In the genomic region with DNA sequence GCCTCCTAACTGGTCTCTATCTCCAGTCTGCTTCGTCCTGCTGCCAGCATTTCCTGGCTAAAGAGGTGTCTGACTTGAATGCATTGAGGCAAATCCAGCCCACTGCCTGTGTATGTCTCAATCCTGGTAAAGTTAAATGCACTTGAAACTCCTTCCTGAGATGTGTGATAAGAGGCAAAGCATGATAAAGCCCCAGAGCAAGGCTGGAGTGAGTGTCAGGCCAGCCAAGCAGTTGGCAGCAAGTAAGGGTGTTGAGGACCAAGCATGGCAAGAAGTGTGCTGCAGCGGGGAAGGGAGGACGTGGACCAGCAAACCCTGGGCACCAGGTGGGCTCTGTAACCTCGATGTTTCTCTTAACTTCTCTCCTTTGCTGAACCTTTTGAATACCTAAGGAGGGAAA, we compare ENCODE assay signal across 33 cellular contexts. TPM values are rescaled to one million over a fixed set of nuclear protein-coding genes. Genes with fewer than 3 reads are reported as not detected.
"Had no signal": no experiment of that assay in that cellular context is flagged by ENCODE, and none has a peak within 500 bp of the region (broad histone marks: within the 10 kb centered on the region; RNA-seq: fewer than 3 reads in every experiment).

No MANE protein-coding gene starts in this region.

- H3K4me2 ChIP-seq: hepatocyte had no signal

- H3K4me1 ChIP-seq: heart right ventricle, right atrium auricular region, right lobe of liver, stomach, testis, thyroid gland, transverse colon had no signal

- H3K27ac ChIP-seq: heart right ventricle, hepatocyte, ovary, right atrium auricular region, right lobe of liver, stomach, testis, thyroid gland, transverse colon had no signal

- ATAC-seq: heart right ventricle; left lobe of liver; mucosa of descending colon; naive thymus-derived CD4-positive, alpha-beta T cell; natural killer cell treated with Interleukin-12 subunit alpha and Interleukin-12 subunit beta and Interleukin-15 and Interleukin-18, amount 100 ng/mL, for 72 hours; right lobe of liver; stimulated activated naive B cell treated with anti-CD40 and anti-IgM and Interleukin-4, amounts not matched to agents 10 μg/mL and 1 μg/mL and 100 μg/mL, for 72 hours; stimulated activated naive CD8-positive, alpha-beta T cell treated with anti-CD3 and anti-CD28 coated beads, Interleukin-15, Interleukin-2, amounts not matched to agents 100 U/mL and 50 U/mL, for 24 hours had no signal

- H3K36me3 ChIP-seq: ovary, right atrium auricular region, right lobe of liver, stomach, thyroid gland, transverse colon had no signal

- H3K4me3 ChIP-seq: heart right ventricle, hepatocyte, lung, mucosa of descending colon, ovary, right atrium auricular region, right lobe of liver, stomach, testis, thyroid gland, transverse colon had no signal

- H3K79me2 ChIP-seq: hepatocyte had no signal

- H3K27me3 ChIP-seq: ovary, right atrium auricular region, right lobe of liver, stomach, testis, thyroid gland, transverse colon had no signal

- FAIRE-seq: keratinocyte, urothelium cell line had no signal

- DNase-seq: heart right ventricle; kidney glomerular epithelial cell; left cardiac atrium; midbrain; mucosa of descending colon; naive thymus-derived CD4-positive, alpha-beta T cell; ovary; stimulated activated CD4-positive, alpha-beta T cell treated with anti-CD3 and anti-CD28 coated beads, Interleukin-12 subunit alpha, Interleukin-12 subunit beta, amount 100 ng/mL, for 4 hours; stimulated activated CD4-positive, alpha-beta T cell treated with anti-CD3 and anti-CD28 coated beads, Interleukin-15, amount 100 ng/mL, for 24 hours; stimulated activated CD4-positive, alpha-beta T cell treated with anti-CD3 and anti-CD28 coated beads, Interleukin-2, amount 100 ng/mL, for 24 hours; stimulated activated CD4-positive, alpha-beta T cell treated with anti-CD3 and anti-CD28 coated beads, Interleukin-4, amount 100 ng/mL, for 1 hour; stimulated activated naive B cell treated with anti-CD40 and anti-IgM and Interleukin-4, amounts not matched to agents 10 μg/mL and 1 μg/mL and 100 μg/mL, for 72 hours; stimulated activated naive CD8-positive, alpha-beta T cell treated with anti-CD3 and anti-CD28 coated beads, Interleukin-15, Interleukin-2, amounts not matched to agents 100 U/mL and 50 U/mL, for 24 hours; stomach; testis; thyroid gland; transverse colon had no signal

- H3K9me3 ChIP-seq: heart right ventricle, mucosa of descending colon, ovary, right atrium auricular region, right lobe of liver, stomach, testis, thyroid gland, transverse colon had no signal

- H2AFZ ChIP-seq: hepatocyte had no signal

RNA-seq across cellular contexts. Expression of a gene that starts 29.1 kb away (rescaled TPM):
- total RNA-seq: hepatocyte; left cardiac atrium; left lobe of liver; liver; mesenteric fat pad; mucosa of descending colon; myocyte; naive thymus-derived CD4-positive, alpha-beta T cell; natural killer cell treated with Interleukin-12 subunit alpha and Interleukin-12 subunit beta and Interleukin-15 and Interleukin-18, amount 100 ng/mL, for 72 hours; omental fat pad; progenitor cell of endocrine pancreas; pulmonary artery endothelial cell; renal cortical epithelial cell; right atrium auricular region; right lobe of liver; thyroid gland; transverse colon had no signal
- polyA plus RNA-seq: heart right ventricle; hepatocyte; keratinocyte; liver; naive thymus-derived CD4-positive, alpha-beta T cell; neural cell had no signal
